8 cellular contexts compared by ENCODE assay signal in genomic region chr1:112957133-112957812, GRCh38. TPM values are rescaled to one million over a fixed set of nuclear protein-coding genes. Genes with fewer than 3 reads are reported as not detected.
DNase-seq lines count a peak whose midpoint lies in the region; ATAC-seq and TF ChIP-seq lines count a peak whose summit lies in the region.

No MANE protein-coding gene starts in this region.

- TF ChIP-seq POLR2A in spleen (IDR thresholded peaks at IDR 0.05): no peak

- no peaks in the 10 kb centered on the region for H3K27me3 ChIP-seq in spleen (replicated peaks in 1 of 7)

- WGBS in spleen, 5 donors: 11 to 39% (median 29%) methylated on average over 11 of the region's 11 CpGs

- peak overlapping the region; percentile 89 for H3K4me3 ChIP-seq in Jurkat, Clone E6-1 (ENCODE audit: low read length)
- H3K4me3 ChIP-seq in iPS-18c (ENCODE audit: insufficient read depth, low read depth, low read length) (peak overlapping the region; percentile 99), spleen (peak overlapping the region; percentile 59 to 82 (median 72))

- peak; percentile 55 for ATAC-seq in GM21717 (IDR thresholded peaks at IDR 0.05; ENCODE audit: unreplicated experiment)

- peak overlapping the region; percentile 83 to 94 (median 90) for H3K27ac ChIP-seq in spleen

- peaks cover 0 to 24% (median 4%) of the 10 kb centered on the region in 6 donors for H3K36me3 ChIP-seq in spleen

- TF ChIP-seq CTCF in spleen (IDR thresholded peaks at IDR 0.05 in 8 of 11, conservative IDR thresholded peaks at IDR 0.05 in 3 of 11): no peak

- H3K9me3 ChIP-seq in iPS-18c (ENCODE audit: control insufficient read depth, insufficient read depth, low read length) (no peaks in the 10 kb centered on the region), spleen (no peaks in the 10 kb centered on the region)

- peaks cover 24 to 71% (median 43%) of the 10 kb centered on the region in 6 donors for H3K4me1 ChIP-seq in spleen

- intact Hi-C loops in spleen (cut with DNase I; ENCODE audit: low total_unique reads): no loop called here

- peak; percentile 93 for DNase-seq in ELR (ENCODE audit: low read depth)
- peak; percentile 85 for DNase-seq in Jurkat, Clone E6-1 (ENCODE audit: low read depth, low spot score)
- DNase-seq in SW 1271 (lab: John Stamatoyannopoulos, UW): peak; percentile 58 to 83
- peak; percentile 82 for DNase-seq in astrocyte of the hippocampus (ENCODE audit: low read depth, low spot score)
- no peak for DNase-seq in spleen
- DNase-seq in NCI-H748 treated with DMSO at 0.1 percent for 48 hours (lab: John Stamatoyannopoulos, UW): no peak

RNA-seq across cellular contexts. Expression of gene SLC16A1, which starts 1.3 kb away (rescaled TPM):
- polyA plus RNA-seq in Jurkat, Clone E6-1 (2012; ENCODE audit: insufficient read depth, insufficient read length): 52.6 TPM
- total RNA-seq in spleen: 10 to 100 TPM; 15.7 to 24.6 (median 18.7) TPM
- 1 to 10 TPM; 2.9 to 6.2 (median 5.7) TPM for polyA plus RNA-seq in spleen

Comparison
In these comparisons a context has a peak if more than half of its experiments do, and no peak if none do; other contexts are left out.
1. DNase-seq: peak in ELR (single experiment), Jurkat, Clone E6-1 (single experiment), SW 1271 (2 of 2) and astrocyte of the hippocampus (single experiment); none in spleen (single experiment) and NCI-H748 treated with DMSO at 0.1 percent for 48 hours (single experiment).
2. Peak in every context shown above with its lines, with median percentiles within 50 percentile points of each other: H3K4me3 ChIP-seq.